ENCODE assay signal across 8 cellular contexts in genomic region chr5:122774861-122775712, GRCh38.
DNase-seq lines count a peak whose midpoint lies in the region; ATAC-seq and TF ChIP-seq lines count a peak whose summit lies in the region.

A gene with protein sequence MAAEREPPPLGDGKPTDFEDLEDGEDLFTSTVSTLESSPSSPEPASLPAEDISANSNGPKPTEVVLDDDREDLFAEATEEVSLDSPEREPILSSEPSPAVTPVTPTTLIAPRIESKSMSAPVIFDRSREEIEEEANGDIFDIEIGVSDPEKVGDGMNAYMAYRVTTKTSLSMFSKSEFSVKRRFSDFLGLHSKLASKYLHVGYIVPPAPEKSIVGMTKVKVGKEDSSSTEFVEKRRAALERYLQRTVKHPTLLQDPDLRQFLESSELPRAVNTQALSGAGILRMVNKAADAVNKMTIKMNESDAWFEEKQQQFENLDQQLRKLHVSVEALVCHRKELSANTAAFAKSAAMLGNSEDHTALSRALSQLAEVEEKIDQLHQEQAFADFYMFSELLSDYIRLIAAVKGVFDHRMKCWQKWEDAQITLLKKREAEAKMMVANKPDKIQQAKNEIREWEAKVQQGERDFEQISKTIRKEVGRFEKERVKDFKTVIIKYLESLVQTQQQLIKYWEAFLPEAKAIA (plus strand): TSS chr5:122775080. CDS start chr5:122775104, 24 bp downstream.

- POLR2A ChIA-PET in AG04449 (lab: Yijun Ruan, JAX) = interaction anchor here (0.6 to 1.7 kb wide), 2 partner anchors 70 to 71 kb away, joined by 3 to 4 read pairs; partner anchors contain the start of gene SNX24

- CTCF ChIA-PET in AG04449 (lab: Yijun Ruan, JAX) = interaction anchor here (1.2 to 1.6 kb wide), 6 partner anchors 13 to 259 kb away, joined by 3 to 9 read pairs (median 4); no protein-coding TSS in a partner anchor

- no peak for DNase-seq in AG04449 (ENCODE audit: low read depth, low spot score)
- DNase-seq in NCI-H226 = peak; percentile 78
- DNase-seq in activated CD4-positive, CD25-positive, alpha-beta regulatory T cell (lab: John Stamatoyannopoulos, UW) = peak; percentile 70 to 81 (median 81)
- DNase-seq in caudate nucleus (lab: John Stamatoyannopoulos, UW) = peak; percentile 8 to 94 (median 84)
- peak; percentile 78 for DNase-seq in inferior parietal cortex (ENCODE audit: extremely low spot score)
- DNase-seq in stimulated activated CD4-positive, alpha-beta T cell treated with anti-CD3 and anti-CD28 coated beads, Interleukin-12 subunit alpha, Interleukin-12 subunit beta, amount 100 ng/mL, for 24 hours (ENCODE audit: low read depth in 2 of 2) = peak; percentile 80 to 84

- peak within 1 kb of the TSS; percentile 96 for H3K4me3 ChIP-seq in AG04449 (ENCODE audit: low read depth, low read length)

- peak; percentile 61 for ATAC-seq in GM18858 (IDR thresholded peaks at IDR 0.05; ENCODE audit: unreplicated experiment)
- peak; percentile 81 for ATAC-seq in HG03066 (IDR thresholded peaks at IDR 0.05; ENCODE audit: low read depth, unreplicated experiment)

- peak within 1 kb of the TSS; percentile 72 for H3K27ac ChIP-seq in caudate nucleus (ENCODE audit: low read depth, low read length)

- no peak for TF ChIP-seq CTCF in AG04449 (IDR thresholded peaks at IDR 0.05; ENCODE audit: insufficient read depth, low read length, missing control alignments)
